20 cellular contexts compared by ENCODE assay signal in the genomic region with DNA sequence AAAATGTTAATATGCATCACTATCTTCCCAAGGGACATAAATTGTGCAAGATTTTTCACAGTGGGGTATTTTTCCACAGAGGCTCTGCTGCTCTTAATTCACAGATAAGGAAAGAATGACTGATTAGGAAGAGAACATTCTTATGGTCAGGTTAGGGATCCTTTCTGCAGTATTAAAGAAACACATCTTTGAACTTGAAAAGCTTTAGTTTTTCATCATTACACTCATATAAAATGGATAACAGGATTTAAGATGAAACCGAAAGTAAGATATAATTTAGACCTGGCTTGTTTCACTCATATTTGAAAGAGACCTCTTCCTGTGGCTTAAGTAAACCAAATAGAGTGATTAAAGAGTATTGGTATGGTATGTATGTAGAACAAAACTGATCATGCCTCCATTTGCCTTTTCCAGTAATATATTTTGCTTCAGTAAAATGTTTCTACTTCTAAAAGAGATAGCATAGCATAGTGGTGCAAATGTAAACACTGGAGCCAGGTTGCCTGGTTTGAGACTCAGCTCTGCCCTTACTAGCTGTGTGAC.
A peak's percentile ranks its signal among the peaks of the same experiment; 100 is the strongest.
DNase-seq lines count a peak whose midpoint lies in the region; ATAC-seq and TF ChIP-seq lines count a peak whose summit lies in the region.
"Had no signal": no experiment of that assay in that cellular context is flagged by ENCODE, and none has a peak within 500 bp of the region (broad histone marks: within the 10 kb centered on the region; RNA-seq: fewer than 3 reads in every experiment).

No MANE protein-coding gene starts in this region.

- peak overlapping the region; percentile 76 for H3K4me3 ChIP-seq in adipocyte (ENCODE audit: low read length)
- no peak overlapping the region for H3K4me3 ChIP-seq in hepatocyte
- H3K4me3 ChIP-seq: psoas muscle, thyroid gland had no signal

- H3K9ac ChIP-seq in adipocyte (ENCODE audit: low read length) = peak overlapping the region; percentile 76

- H3K27me3 ChIP-seq in adipocyte (replicated peaks; ENCODE audit: control insufficient read depth, insufficient read depth, low read length) = no peaks in the 10 kb centered on the region
- no peaks in the 10 kb centered on the region for H3K27me3 ChIP-seq in hepatocyte
- H3K27me3 ChIP-seq: BE2C, thyroid gland had no signal

- H3K36me3 ChIP-seq in adipocyte (ENCODE audit: control insufficient read depth, insufficient read depth, low read length, severe bottlenecking) (no peaks in the 10 kb centered on the region), hepatocyte (replicated peaks; ENCODE audit: insufficient read depth, low read depth) (no peaks in the 10 kb centered on the region)
- H3K36me3 ChIP-seq: BE2C, thyroid gland had no signal

- no peak overlapping the region for H2AFZ ChIP-seq in hepatocyte

- ATAC-seq in HG03175 (IDR thresholded peaks at IDR 0.05; ENCODE audit: unreplicated experiment) (peak; percentile 39), HG03342 (IDR thresholded peaks at IDR 0.05; ENCODE audit: unreplicated experiment) (no peak)
- ATAC-seq: activated CD8-positive, alpha-beta T cell treated with anti-CD3 and anti-CD28 coated beads for 36 hours; left cardiac atrium; psoas muscle had no signal

- WGBS in hepatocyte (ENCODE audit: low lambda C conversion rate, missing lambda C conversion rate) = 65% methylated on average over 1 of the region's 1 CpG

- H3K4me1 ChIP-seq in adipocyte (ENCODE audit: control insufficient read depth, insufficient read depth, low read length) (peaks cover 14% of the 10 kb centered on the region), hepatocyte (ENCODE audit: insufficient read depth) (no peaks in the 10 kb centered on the region)
- H3K4me1 ChIP-seq: BE2C, psoas muscle, thyroid gland had no signal

- H3K79me2 ChIP-seq in hepatocyte = no peaks in the 10 kb centered on the region

- H3K9me3 ChIP-seq in adipocyte (ENCODE audit: control insufficient read depth, low read length) (no peaks in the 10 kb centered on the region), hepatocyte (ENCODE audit: low read depth) (no peaks in the 10 kb centered on the region)
- H3K9me3 ChIP-seq: BE2C, psoas muscle, thyroid gland had no signal

- peak overlapping the region; percentile 43 for H3K4me2 ChIP-seq in hepatocyte

- TF ChIP-seq CTCF in hepatocyte (IDR thresholded peaks at IDR 0.05; ENCODE audit: poor library complexity) = no peak

- peak; percentile 12 for DNase-seq in AG08396 (ENCODE audit: low spot score)
- DNase-seq in adipocyte (ENCODE audit: low read depth) = peak; percentile 65
- DNase-seq in hepatocyte (ENCODE audit: low spot score) = no peak
- no peak for DNase-seq in effector CD8-positive, alpha-beta T cell (lab: John Stamatoyannopoulos, UW)
- DNase-seq in NCI-H510A treated with DMSO at 0.1 percent for 48 hours (lab: John Stamatoyannopoulos, UW) = no peak
- DNase-seq in retina = no peak
- DNase-seq: activated CD8-positive, alpha-beta T cell treated with anti-CD3 and anti-CD28 coated beads for 36 hours; aorta; BE2C; head of caudate nucleus; left cardiac atrium; NCI-H1694; NCI-H526; psoas muscle; SHP77; stimulated activated CD4-positive, alpha-beta T cell treated with anti-CD3 and anti-CD28 coated beads, Interleukin-2, amount 100 ng/mL, for 24 hours; stimulated activated CD8-positive, alpha-beta memory T cell treated with anti-CD3 and anti-CD28 coated beads, Interleukin-4, amount 100 ng/mL, for 48 hours; thyroid gland had no signal

- H3K27ac ChIP-seq in hepatocyte = no peak overlapping the region
- H3K27ac ChIP-seq: psoas muscle, thyroid gland had no signal

- H4K20me1 ChIP-seq in hepatocyte (ENCODE audit: insufficient read depth, poor library complexity, severe bottlenecking) = no peaks in the 10 kb centered on the region

- H3K9me2 ChIP-seq in hepatocyte (replicated peaks; ENCODE audit: insufficient read depth) = no peaks in the 10 kb centered on the region

Comparison
In these comparisons a context has a peak if more than half of its experiments do, and no peak if none do; other contexts are left out.
1. DNase-seq: peak in AG08396 (single experiment) and adipocyte (single experiment); none in hepatocyte (single experiment), effector CD8-positive, alpha-beta T cell (single experiment), NCI-H510A treated with DMSO at 0.1 percent for 48 hours (single experiment) and retina (single experiment).